In the genomic region with DNA sequence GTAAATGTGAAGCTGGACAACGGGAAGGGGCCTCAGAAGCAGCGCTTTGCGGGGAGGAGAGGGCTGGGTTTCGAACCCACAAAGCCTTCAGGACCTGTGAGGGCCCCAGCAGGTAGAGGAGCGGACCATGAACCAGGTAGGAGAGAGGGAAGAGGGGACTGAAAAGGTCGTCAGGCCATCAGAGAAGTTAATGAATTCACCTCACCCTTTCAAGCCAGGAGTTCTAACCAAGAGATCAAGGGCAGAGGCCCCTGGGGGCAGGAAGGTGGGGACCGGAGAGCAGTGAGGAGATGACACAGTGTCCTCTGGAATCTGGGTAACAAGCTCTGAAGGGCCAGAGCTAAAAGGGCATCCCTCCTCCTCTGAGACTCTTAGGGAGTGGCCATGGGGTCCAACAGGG, we compare ENCODE assay signal across 31 cellular contexts. TPM values are rescaled to one million over a fixed set of nuclear protein-coding genes. Genes with fewer than 3 reads are reported as not detected.
A peak's percentile ranks its signal among the peaks of the same experiment; 100 is the strongest.
DNase-seq lines count a peak whose midpoint lies in the region; ATAC-seq and TF ChIP-seq lines count a peak whose summit lies in the region.
"Had no signal": no experiment of that assay in that cellular context is flagged by ENCODE, and none has a peak within 500 bp of the region (broad histone marks: within the 10 kb centered on the region; RNA-seq: fewer than 3 reads in every experiment).

No MANE protein-coding gene starts in this region.

- no peak overlapping the region for H4K5ac ChIP-seq in IMR-90 (ENCODE audit: low read depth, low read length)

- H3K4me2 ChIP-seq in IMR-90 (ENCODE audit: low read depth, low read length), result no peak overlapping the region
- H3K4me2 ChIP-seq: BLaER1 had no signal

- H3K4me1 Mint-ChIP-seq in Caco-2 (ENCODE audit: low read depth, unreplicated experiment), result peaks cover 13% of the 10 kb centered on the region

- no peak overlapping the region for H3K14ac ChIP-seq in IMR-90 (replicated peaks; ENCODE audit: low read depth, low read length)

- dilution Hi-C loops in IMR-90 (cut with HindIII; ENCODE audit: low sequenced_read_pairs, unreplicated experiment), result no loop called here

- no peak overlapping the region for H2BK15ac ChIP-seq in IMR-90 (ENCODE audit: low read depth, low read length)

- H3K56ac ChIP-seq in IMR-90 (ENCODE audit: extremely low read depth, insufficient read depth, low read length), result no peak overlapping the region

- peaks cover 12% of the 10 kb centered on the region for H3K9me1 ChIP-seq in IMR-90 (ENCODE audit: insufficient read depth, low read length)

- no peak overlapping the region for H2BK20ac ChIP-seq in IMR-90 (ENCODE audit: low read depth, low read length)

- H3K4me3 ChIP-seq in IMR-90 (ENCODE audit: insufficient read depth, low read depth, low read length) (no peak overlapping the region), coronary artery (no peak overlapping the region), sigmoid colon (no peak overlapping the region), transverse colon (no peak overlapping the region), Caco-2 (ENCODE audit: low read depth, low read length) (no peak overlapping the region)
- H3K4me3 ChIP-seq: BLaER1, GM12878, HAP-1 had no signal

- H2BK120ac ChIP-seq in IMR-90 (ENCODE audit: low read depth, low read length), result no peak overlapping the region

- H3K27ac Mint-ChIP-seq in Caco-2 (ENCODE audit: unreplicated experiment), result no peak overlapping the region
- H3K27ac Mint-ChIP-seq: CD4-positive, alpha-beta memory T cell; HFFc6 had no signal

- H3K4ac ChIP-seq in IMR-90 (ENCODE audit: low read depth, low read length), result no peak overlapping the region

- H3K4me1 ChIP-seq in IMR-90 (ENCODE audit: control insufficient read depth, insufficient read depth, low read length) (peaks cover 2% of the 10 kb centered on the region; the same call in 1 of the 2 replicates), sigmoid colon (no peaks in the 10 kb centered on the region), transverse colon (no peaks in the 10 kb centered on the region), Caco-2 (peaks cover 7% of the 10 kb centered on the region; the same call in 1 of the 2 replicates)
- H3K4me1 ChIP-seq: HAP-1 had no signal

- in situ Hi-C loops in IMR-90 (cut with MboI; ENCODE audit: low sequenced_read_pairs), result no loop called here
- in situ Hi-C loops in transverse colon (cut with MboI; ENCODE audit: low pct_ligation_motif_present in 1 of 4, low pct_unique_long_range_greater_than_20kb in 1 of 4, low sequenced_read_pairs in 3 of 4), result no loop called here

- no peak overlapping the region for H2BK5ac ChIP-seq in IMR-90 (ENCODE audit: low read depth, low read length, poor library complexity, severe bottlenecking)

- TF ChIP-seq POLR2A in IMR-90 (IDR thresholded peaks at IDR 0.05; ENCODE audit: low read depth, low read length), result no peak
- no peak for TF ChIP-seq POLR2A in sigmoid colon (IDR thresholded peaks at IDR 0.05)
- no peak for TF ChIP-seq POLR2A in transverse colon (IDR thresholded peaks at IDR 0.05)

- no peaks in the 10 kb centered on the region for H3K36me3 Mint-ChIP-seq in Caco-2 (ENCODE audit: insufficient read depth, unreplicated experiment)
- H3K36me3 Mint-ChIP-seq: CD4-positive, alpha-beta memory T cell had no signal

- H3K27ac ChIP-seq in IMR-90 (ENCODE audit: insufficient read depth, low read length) (no peak overlapping the region), coronary artery (no peak overlapping the region), sigmoid colon (no peak overlapping the region), transverse colon (no peak overlapping the region)
- H3K27ac ChIP-seq: BLaER1, HL-60 had no signal

- no peaks in the 10 kb centered on the region for H4K20me1 ChIP-seq in IMR-90 (ENCODE audit: insufficient read depth, low read length)
- H4K20me1 ChIP-seq: BLaER1 had no signal

- H4K8ac ChIP-seq in IMR-90 (ENCODE audit: low read depth in 2 of 2, low read length in 2 of 2), result no peak overlapping the region

- no peaks in the 10 kb centered on the region for H3K79me1 ChIP-seq in IMR-90 (ENCODE audit: low read depth in 1 of 2, low read length in 2 of 2)

- POLR2A ChIA-PET in IMR-90 (lab: Charles Lee; ENCODE audit: unreplicated experiment) (no interaction called here), Caco-2 (lab: Charles Lee) (no interaction called here)

- no peak overlapping the region for H4K91ac ChIP-seq in IMR-90 (ENCODE audit: insufficient read depth, low read depth, low read length)

- no peak overlapping the region for H2AK9ac ChIP-seq in IMR-90 (replicated peaks; ENCODE audit: low read depth, low read length, poor library complexity)

- H3K4me3 Mint-ChIP-seq in Caco-2 (ENCODE audit: unreplicated experiment), result no peak overlapping the region
- H3K4me3 Mint-ChIP-seq: CD4-positive, alpha-beta memory T cell; HFFc6 had no signal

- H3K27me3 Mint-ChIP-seq in Caco-2 (ENCODE audit: insufficient read depth, unreplicated experiment), result no peaks in the 10 kb centered on the region

- ATAC-seq in IMR-90 (ENCODE audit: low read depth) (no peak), HG02763 (IDR thresholded peaks at IDR 0.05; ENCODE audit: unreplicated experiment) (no peak)
- ATAC-seq: GM12878 had no signal

- H3K9me3 Mint-ChIP-seq in Caco-2 (ENCODE audit: unreplicated experiment), result no peaks in the 10 kb centered on the region
- H3K9me3 Mint-ChIP-seq: CD4-positive, alpha-beta memory T cell had no signal

- peak overlapping the region; percentile 1 for H2AFZ ChIP-seq in IMR-90 (replicated peaks; ENCODE audit: low read length, poor library complexity)

- no peak overlapping the region for H3K9ac ChIP-seq in IMR-90 (ENCODE audit: low read depth, low read length)
- H3K9ac ChIP-seq: BLaER1 had no signal

- no TSS peak for BruUV-seq in IMR-90 (replicated peaks; lab: Mats Ljungman, UMichigan)
- BruUV-seq in Caco-2 (replicated peaks; lab: Mats Ljungman, UMichigan), result no TSS peak

- no peaks in the 10 kb centered on the region; the same call in 1 of the 2 replicates for H3K27me3 ChIP-seq in IMR-90 (ENCODE audit: control insufficient read depth, insufficient read depth, low read length)
- peaks cover 0 to 4% (median 0%) of the 10 kb centered on the region in 3 donors for H3K27me3 ChIP-seq in sigmoid colon
- no peaks in the 10 kb centered on the region for H3K27me3 ChIP-seq in transverse colon
- H3K27me3 ChIP-seq in Caco-2 (replicated peaks; ENCODE audit: control insufficient read depth, insufficient read depth, low read length), result no peaks in the 10 kb centered on the region
- H3K27me3 ChIP-seq: BLaER1 had no signal

- no peak overlapping the region for H3K18ac ChIP-seq in IMR-90 (ENCODE audit: low read depth, low read length)

- intact Hi-C loops in IMR-90 (cut with micrococcal nuclease), result no loop called here
- intact Hi-C loops in sigmoid colon (cut with DNase I), result no loop called here
- intact Hi-C loops in transverse colon (cut with DNase I; ENCODE audit: low total_unique reads), result no loop called here
- intact Hi-C loops in Caco-2 (cut with micrococcal nuclease; ENCODE audit: unreplicated experiment), result no loop called here

- H3K9me3 ChIP-seq in IMR-90 (ENCODE audit: control insufficient read depth, insufficient read depth, low read length) (no peaks in the 10 kb centered on the region), sigmoid colon (no peaks in the 10 kb centered on the region), transverse colon (no peaks in the 10 kb centered on the region), Caco-2 (no peaks in the 10 kb centered on the region)
- H3K9me3 ChIP-seq: BLaER1, HAP-1 had no signal

- TF ChIP-seq CTCF in IMR-90 (conservative IDR thresholded peaks at IDR 0.05; ENCODE audit: low read depth, low read length) (no peak), coronary artery (IDR thresholded peaks at IDR 0.05) (no peak), sigmoid colon (IDR thresholded peaks at IDR 0.05) (no peak), transverse colon (IDR thresholded peaks at IDR 0.05) (no peak), Caco-2 (IDR thresholded peaks at IDR 0.05; ENCODE audit: insufficient read depth in 1 of 2, low read depth in 1 of 2, low read length in 1 of 2, severe bottlenecking in 1 of 2, unreplicated experiment in 1 of 2) (no peak)

- 60% methylated on average over 1 of the region's 7 CpGs; no CpG with 5 or more reads in 1 of the 2 experiments for WGBS in IMR-90 (ENCODE audit: extremely low coverage in 2 of 2, insufficient read length in 1 of 2), 2 experiments
- 82 to 91% methylated on average over 7 of the region's 7 CpGs for WGBS in sigmoid colon, 2 donors
- 71 to 85% methylated on average over 7 of the region's 7 CpGs for WGBS in transverse colon (ENCODE audit: low coverage in 1 of 2), 2 donors

- DNase-seq in activated effector memory CD4-positive, alpha-beta T cell treated with anti-CD3 and anti-CD28 coated beads, Interleukin-2, amount 50 U/mL, for 16 hours, result peak; percentile 39
- DNase-seq in activated effector memory CD4-positive, alpha-beta T cell treated with Interleukin-2 at 50 U/mL for 16 hours, result no peak
- DNase-seq in IMR-90 (no peak), coronary artery (ENCODE audit: low spot score) (peak; percentile 65), sigmoid colon (peak; percentile 35), transverse colon (no peak), Caco-2 (no peak)
- DNase-seq: CD4-positive, alpha-beta memory T cell; COR-L47; DMS79; EL; GDM1; GOT3; HFFc6; Karpas-422; NCI-H1092 treated with DMSO at 0.1 percent for 48 hours; NCI-H1436; NCI-H187; NCI-H2081 treated with DMSO at 0.1 percent for 48 hours; NCI-H2171; NCI-H510A; NCI-H69; RPMI8226; SHP77 had no signal

- CTCF ChIA-PET in IMR-90 (lab: Yijun Ruan, JAX), result no interaction called here
- CTCF ChIA-PET in Caco-2 (lab: Charles Lee), result no interaction called here

- TF ChIP-seq EP300 in sigmoid colon (IDR thresholded peaks at IDR 0.05), result no peak
- no peak for TF ChIP-seq EP300 in transverse colon (IDR thresholded peaks at IDR 0.05; ENCODE audit: low read depth)

- no peak overlapping the region for H3K23ac ChIP-seq in IMR-90 (ENCODE audit: low read depth, low read length)

- H3K36me3 ChIP-seq in IMR-90 (ENCODE audit: control insufficient read depth, insufficient read depth, low read length) (no peaks in the 10 kb centered on the region), sigmoid colon (no peaks in the 10 kb centered on the region), transverse colon (no peaks in the 10 kb centered on the region), Caco-2 (ENCODE audit: control insufficient read depth, insufficient read depth, low read length) (no peaks in the 10 kb centered on the region)
- H3K36me3 ChIP-seq: BLaER1, HAP-1 had no signal

- TF ChIP-seq RAD21 in IMR-90 (IDR thresholded peaks at IDR 0.05; ENCODE audit: low read length), result no peak

- no peak overlapping the region for H2AK5ac ChIP-seq in IMR-90 (ENCODE audit: low read depth, low read length)

RNA-seq across cellular contexts. Expression of gene SERPINA2, which starts 2.5 kb away (rescaled TPM):
- total RNA-seq in IMR-90 (2012; rRNA removed) (not detected in 2 replicates), sigmoid colon (not detected), transverse colon (not detected), Caco-2 (2022) (not detected in 2 replicates)
- polyA plus RNA-seq in IMR-90 (2012; rRNA removed) (not detected in 2 replicates), sigmoid colon (not detected)
- not detected in 2 replicates for polyA plus RNA-seq in IMR-90 (2012; cell fraction: cytosol; rRNA removed)
- not detected in 2 replicates for polyA plus RNA-seq in IMR-90 (2012; cell fraction: nucleus; rRNA removed; ENCODE audit: low replicate concordance)
- total RNA-seq: CD4-positive, alpha-beta memory T cell; GM12878; HFFc6; SK-MEL-5 had no signal
- polyA plus RNA-seq: AG04450; CD4-positive, alpha-beta memory T cell; GM12878 had no signal

RNA-seq across cellular contexts. Expression of gene SERPINA1, which starts 19.4 kb away (rescaled TPM):
- 0.54 and 0.56 TPM in 2 replicates for total RNA-seq in IMR-90 (2012; rRNA removed)
- polyA plus RNA-seq in IMR-90 (2012; rRNA removed), result 1.2 and 1.4 TPM in 2 replicates
- 0.85 and 1.2 TPM in 2 replicates for polyA plus RNA-seq in IMR-90 (2012; cell fraction: cytosol; rRNA removed)
- 0.29 and 0.33 TPM in 2 replicates for polyA plus RNA-seq in IMR-90 (2012; cell fraction: nucleus; rRNA removed; ENCODE audit: low replicate concordance)
- total RNA-seq in sigmoid colon, result 10 to 100 TPM in 1 of 4 donors, 1 to 10 TPM in 3; 1.9 to 26.6 (median 5.8) TPM
- polyA plus RNA-seq in sigmoid colon, result 100 to 1,000 TPM; 103 to 134 (median 103) TPM
- 100 to 1,000 TPM in 1 of 4 donors, 10 to 100 TPM in 3; 35.2 to 107 (median 61.0) TPM for total RNA-seq in transverse colon
- total RNA-seq in Caco-2 (2022), result 150 and 178 TPM in 2 replicates
- polyA plus RNA-seq: CD4-positive, alpha-beta memory T cell had no signal

RNA-seq across cellular contexts. Expression of gene SERPINA6, which starts 45.8 kb away (rescaled TPM):
- total RNA-seq in IMR-90 (2012; rRNA removed) (not detected in 2 replicates), sigmoid colon (not detected), transverse colon (under 1 TPM in 3 of 4 donors, not detected in 1; 0.48 to 0.82 (median 0.80) TPM), Caco-2 (2022) (0.32 and 0.56 TPM in 2 replicates)
- polyA plus RNA-seq in IMR-90 (2012; rRNA removed) (not detected in 2 replicates), sigmoid colon (1 to 10 TPM in 1 of 3 donors, not detected in 2; 2.0 TPM)
- polyA plus RNA-seq in IMR-90 (2012; cell fraction: cytosol; rRNA removed), result not detected in 2 replicates
- polyA plus RNA-seq in IMR-90 (2012; cell fraction: nucleus; rRNA removed; ENCODE audit: low replicate concordance), result not detected in 2 replicates
- total RNA-seq: CD4-positive, alpha-beta memory T cell; HFFc6; SK-MEL-5 had no signal
- polyA plus RNA-seq: AG04450; CD4-positive, alpha-beta memory T cell had no signal

Comparison
In these comparisons a context has a peak if more than half of its experiments do, and no peak if none do; other contexts are left out.
1. DNase-seq: peak in activated effector memory CD4-positive, alpha-beta T cell treated with anti-CD3 and anti-CD28 coated beads, Interleukin-2, amount 50 U/mL, for 16 hours (single experiment), coronary artery (single experiment) and sigmoid colon (single experiment); none in activated effector memory CD4-positive, alpha-beta T cell treated with Interleukin-2 at 50 U/mL for 16 hours (single experiment), IMR-90 (single experiment), transverse colon (single experiment) and Caco-2 (0 of 2).